ENCODE assay signal across 27 cellular contexts in the genomic region with DNA sequence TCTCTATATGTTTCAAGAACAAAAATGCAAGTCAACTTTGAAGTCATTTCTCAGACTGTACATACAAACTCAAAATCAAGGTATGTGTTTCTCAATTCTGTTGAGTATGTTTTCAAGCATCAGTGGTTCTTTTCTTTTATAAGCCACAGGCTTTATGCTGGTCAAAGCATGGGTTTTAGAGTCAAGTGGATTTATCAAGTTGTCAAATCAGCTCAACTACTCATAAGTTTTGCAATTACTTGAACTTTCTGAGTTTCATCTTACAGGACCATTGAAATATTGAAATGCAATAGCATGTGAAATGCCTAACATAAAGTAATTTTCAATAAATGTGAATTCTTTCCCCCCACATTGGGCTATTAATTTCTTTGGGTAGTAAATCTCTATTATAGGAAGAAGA.
"Had no signal": no experiment of that assay in that cellular context is flagged by ENCODE, and none has a peak within 500 bp of the region (broad histone marks: within the 10 kb centered on the region; RNA-seq: fewer than 3 reads in every experiment).

No MANE protein-coding gene starts in this region.

- H3K27ac ChIP-seq: left lung, lower lobe of right lung, parathyroid adenoma, psoas muscle, right atrium auricular region, right lobe of liver, stomach, testis, thyroid gland, transverse colon, upper lobe of left lung, vagina had no signal

- H3K4me1 Mint-ChIP-seq: naive thymus-derived CD8-positive, alpha-beta T cell; nephron; neural crest cell; stimulated activated naive B cell treated with anti-CD40 and anti-IgM and Interleukin-4, amounts not matched to agents 10 μg/mL and 1 μg/mL and 100 μg/mL, for 72 hours had no signal

- H3K27me3 ChIP-seq: left lung, right atrium auricular region, right lobe of liver, stomach, testis, thyroid gland, transverse colon, upper lobe of left lung, vagina had no signal

- H3K36me3 Mint-ChIP-seq: naive thymus-derived CD8-positive, alpha-beta T cell; stimulated activated naive B cell treated with anti-CD40 and anti-IgM and Interleukin-4, amounts not matched to agents 10 μg/mL and 1 μg/mL and 100 μg/mL, for 72 hours had no signal

- H3K4me3 Mint-ChIP-seq: naive thymus-derived CD8-positive, alpha-beta T cell; nephron; neural crest cell; stimulated activated naive B cell treated with anti-CD40 and anti-IgM and Interleukin-4, amounts not matched to agents 10 μg/mL and 1 μg/mL and 100 μg/mL, for 72 hours had no signal

- H3K36me3 ChIP-seq: left lung, lower lobe of right lung, right atrium auricular region, right lobe of liver, stomach, thyroid gland, transverse colon, upper lobe of left lung, vagina had no signal

- H3K27ac Mint-ChIP-seq: naive thymus-derived CD8-positive, alpha-beta T cell; stimulated activated naive B cell treated with anti-CD40 and anti-IgM and Interleukin-4, amounts not matched to agents 10 μg/mL and 1 μg/mL and 100 μg/mL, for 72 hours had no signal

- H3K27me3 Mint-ChIP-seq: stimulated activated naive B cell treated with anti-CD40 and anti-IgM and Interleukin-4, amounts not matched to agents 10 μg/mL and 1 μg/mL and 100 μg/mL, for 72 hours had no signal

- H3K4me3 ChIP-seq: left lung, lower lobe of right lung, psoas muscle, right atrium auricular region, right lobe of liver, stomach, testis, thyroid gland, transverse colon, upper lobe of left lung, vagina had no signal

- H3K9me3 Mint-ChIP-seq: naive thymus-derived CD8-positive, alpha-beta T cell; nephron; neural crest cell; stimulated activated naive B cell treated with anti-CD40 and anti-IgM and Interleukin-4, amounts not matched to agents 10 μg/mL and 1 μg/mL and 100 μg/mL, for 72 hours had no signal

- H3K4me1 ChIP-seq: left lung, lower lobe of right lung, parathyroid adenoma, psoas muscle, right atrium auricular region, right lobe of liver, stomach, testis, thyroid gland, transverse colon, upper lobe of left lung, vagina had no signal

- H3K9ac ChIP-seq: parathyroid adenoma had no signal

- H3K9me3 ChIP-seq: left lung, lower lobe of right lung, psoas muscle, right atrium auricular region, right lobe of liver, stomach, testis, thyroid gland, transverse colon, upper lobe of left lung, vagina had no signal

- ATAC-seq: left colon; left lung; lower lobe of right lung; naive thymus-derived CD8-positive, alpha-beta T cell; psoas muscle; right lobe of liver; stimulated activated naive B cell treated with anti-CD40 and anti-IgM and Interleukin-4, amounts not matched to agents 10 μg/mL and 1 μg/mL and 100 μg/mL, for 72 hours; stimulated activated naive CD8-positive, alpha-beta T cell treated with anti-CD3 and anti-CD28 coated beads, Interleukin-15, Interleukin-2, amounts not matched to agents 100 U/mL and 50 U/mL, for 24 hours had no signal

- DNase-seq: hippocampal formation; kidney; left colon; left lung; lower lobe of right lung; mammary epithelial cell; mesenchymal stem cell; naive thymus-derived CD8-positive, alpha-beta T cell; nucleus accumbens; psoas muscle; right lobe of liver; stimulated activated CD4-positive, alpha-beta T cell treated with anti-CD3 and anti-CD28 coated beads, Interleukin-12 subunit alpha, Interleukin-12 subunit beta, amount 100 ng/mL, for 4 hours; stimulated activated CD4-positive, alpha-beta T cell treated with anti-CD3 and anti-CD28 coated beads, Interleukin-15, amount 100 ng/mL, for 24 hours; stimulated activated CD4-positive, alpha-beta T cell treated with anti-CD3 and anti-CD28 coated beads, Interleukin-2, amount 100 ng/mL, for 24 hours; stimulated activated CD4-positive, alpha-beta T cell treated with anti-CD3 and anti-CD28 coated beads, Interleukin-4, amount 100 ng/mL, for 1 hour; stimulated activated naive B cell treated with anti-CD40 and anti-IgM and Interleukin-4, amounts not matched to agents 10 μg/mL and 1 μg/mL and 100 μg/mL, for 72 hours; stimulated activated naive CD8-positive, alpha-beta T cell treated with anti-CD3 and anti-CD28 coated beads, Interleukin-15, Interleukin-2, amounts not matched to agents 100 U/mL and 50 U/mL, for 24 hours; stomach; testis; thyroid gland; transverse colon; upper lobe of left lung had no signal
